ENCODE assay signal across 15 cellular contexts in genomic region chr13:51122868-51123267, GRCh38. TPM values are rescaled to one million over a fixed set of nuclear protein-coding genes. Genes with fewer than 3 reads are reported as not detected.
A peak's percentile ranks its signal among the peaks of the same experiment; 100 is the strongest.
DNase-seq lines count a peak whose midpoint lies in the region; ATAC-seq and TF ChIP-seq lines count a peak whose summit lies in the region.
"Had no signal": no experiment of that assay in that cellular context is flagged by ENCODE, and none has a peak within 500 bp of the region (broad histone marks: within the 10 kb centered on the region; RNA-seq: fewer than 3 reads in every experiment).

No MANE protein-coding gene starts in this region.

- H3K4me3 Mint-ChIP-seq in T-helper 2 cell treated with Interferon-gamma antibody and Interleukin-4, amounts not matched to agents 5 μg/mL and 100 μg/mL, for 36 hours = peak overlapping the region; percentile 5
- H3K4me3 Mint-ChIP-seq: central memory CD8-positive, alpha-beta T cell had no signal

- H3K4me1 Mint-ChIP-seq in T-helper 2 cell treated with Interferon-gamma antibody and Interleukin-4, amounts not matched to agents 5 μg/mL and 100 μg/mL, for 36 hours (ENCODE audit: low read depth) = peaks cover 17% of the 10 kb centered on the region

- H3K9me3 ChIP-seq in BLaER1 = peaks cover 5% of the 10 kb centered on the region
- H3K9me3 ChIP-seq in DND-41 (ENCODE audit: insufficient read depth, low read length, severe bottlenecking) = peaks cover 4% of the 10 kb centered on the region
- H3K9me3 ChIP-seq in tibial nerve = peaks cover 0 to 5% (median 0%) of the 10 kb centered on the region in 4 donors

- no peak overlapping the region for H3K27ac ChIP-seq in BLaER1
- no peak overlapping the region for H3K27ac ChIP-seq in DND-41 (ENCODE audit: low read length)
- H3K27ac ChIP-seq in mesendoderm (ENCODE audit: low read depth, low read length) = no peak overlapping the region
- H3K27ac ChIP-seq in tibial nerve = no peak overlapping the region
- H3K27ac ChIP-seq: esophagus squamous epithelium, parathyroid adenoma, suprapubic skin had no signal

- H3K79me2 ChIP-seq in DND-41 (ENCODE audit: insufficient read depth, low read length) (no peaks in the 10 kb centered on the region), mesendoderm (ENCODE audit: control insufficient read depth, insufficient read depth, low read length) (no peaks in the 10 kb centered on the region)
- H3K79me2 ChIP-seq: parathyroid adenoma had no signal

- H4K8ac ChIP-seq in mesendoderm (ENCODE audit: low read depth, low read length) = no peak overlapping the region

- no peak overlapping the region for H2BK15ac ChIP-seq in mesendoderm (replicated peaks; ENCODE audit: low read depth)

- no peak overlapping the region for H3K27ac Mint-ChIP-seq in T-helper 2 cell treated with Interferon-gamma antibody and Interleukin-4, amounts not matched to agents 5 μg/mL and 100 μg/mL, for 36 hours

- H4K20me1 ChIP-seq in BLaER1 (no peaks in the 10 kb centered on the region; the same call in 1 of the 2 replicates), DND-41 (ENCODE audit: insufficient read depth, low read length) (no peaks in the 10 kb centered on the region)

- no peaks in the 10 kb centered on the region for H3K36me3 Mint-ChIP-seq in T-helper 2 cell treated with Interferon-gamma antibody and Interleukin-4, amounts not matched to agents 5 μg/mL and 100 μg/mL, for 36 hours (ENCODE audit: low read depth)

- no peak overlapping the region for H2BK120ac ChIP-seq in mesendoderm (ENCODE audit: low read depth, low read length)

- H3K4ac ChIP-seq in mesendoderm (ENCODE audit: low read depth, low read length) = no peak overlapping the region

- H3K9ac ChIP-seq in BLaER1 = no peak overlapping the region
- no peak overlapping the region for H3K9ac ChIP-seq in DND-41 (ENCODE audit: low read depth, low read length)
- no peak overlapping the region for H3K9ac ChIP-seq in mesendoderm (ENCODE audit: low read length)
- H3K9ac ChIP-seq: parathyroid adenoma had no signal

- no peak for TF ChIP-seq CTCF in DND-41 (IDR thresholded peaks at IDR 0.05; ENCODE audit: borderline replicate concordance, extremely low read depth, low read length, poor library complexity, severe bottlenecking)
- TF ChIP-seq CTCF in tibial nerve (IDR thresholded peaks at IDR 0.05) = no peak

- no peak overlapping the region for H3K18ac ChIP-seq in mesendoderm (ENCODE audit: low read length)

- H3K4me1 ChIP-seq in BLaER1 (peaks cover 11% of the 10 kb centered on the region), DND-41 (ENCODE audit: insufficient read depth, low read length) (no peaks in the 10 kb centered on the region), mesendoderm (ENCODE audit: control insufficient read depth, low read depth, low read length) (peaks cover 11% of the 10 kb centered on the region), tibial nerve (no peaks in the 10 kb centered on the region)
- H3K4me1 ChIP-seq: esophagus squamous epithelium, parathyroid adenoma, suprapubic skin had no signal

- no peak overlapping the region for H2BK5ac ChIP-seq in mesendoderm (ENCODE audit: low read length)

- H3K4me2 ChIP-seq in BLaER1 = peak overlapping the region; percentile 30
- no peak overlapping the region for H3K4me2 ChIP-seq in DND-41 (ENCODE audit: insufficient read depth, low read length)
- H3K4me2 ChIP-seq in mesendoderm (ENCODE audit: low read length) = no peak overlapping the region

- no peak for TF ChIP-seq POLR2A in tibial nerve (IDR thresholded peaks at IDR 0.05)

- ATAC-seq in DND-41 (ENCODE audit: insufficient read depth, low read depth) (peak; percentile 77), HG02970 (IDR thresholded peaks at IDR 0.05; ENCODE audit: low FRiP score, unreplicated experiment) (no peak), GM19351 (IDR thresholded peaks at IDR 0.05; ENCODE audit: unreplicated experiment) (no peak)
- ATAC-seq: Right ventricle myocardium inferior had no signal

- H3K23ac ChIP-seq in mesendoderm (ENCODE audit: low read length) = no peak overlapping the region

- peaks cover 47% of the 10 kb centered on the region for H3K27me3 ChIP-seq in BLaER1
- peaks cover 25% of the 10 kb centered on the region for H3K27me3 ChIP-seq in DND-41 (ENCODE audit: insufficient read depth, low read length, poor library complexity)
- no peaks in the 10 kb centered on the region for H3K27me3 ChIP-seq in mesendoderm (ENCODE audit: insufficient read depth, low read length, poor library complexity)
- H3K27me3 ChIP-seq in tibial nerve = no peaks in the 10 kb centered on the region

- H3K36me3 ChIP-seq in BLaER1 (no peaks in the 10 kb centered on the region), DND-41 (ENCODE audit: insufficient read depth, low read length) (no peaks in the 10 kb centered on the region), mesendoderm (ENCODE audit: control insufficient read depth, insufficient read depth, low read length) (no peaks in the 10 kb centered on the region), tibial nerve (no peaks in the 10 kb centered on the region)
- H3K36me3 ChIP-seq: esophagus squamous epithelium, suprapubic skin had no signal

- peaks cover 2% of the 10 kb centered on the region for H3K9me3 Mint-ChIP-seq in T-helper 2 cell treated with Interferon-gamma antibody and Interleukin-4, amounts not matched to agents 5 μg/mL and 100 μg/mL, for 36 hours
- H3K9me3 Mint-ChIP-seq: central memory CD8-positive, alpha-beta T cell had no signal

- no peak for TF ChIP-seq EP300 in tibial nerve (IDR thresholded peaks at IDR 0.05)

- DNase-seq in DND-41 (peak; percentile 37), mesendoderm (peak; percentile 85), NCI-H748 (lab: John Stamatoyannopoulos, UW; ENCODE audit: unreplicated experiment) (no peak), tibial nerve (ENCODE audit: low spot score in 2 of 2) (no peak)
- DNase-seq in T-helper 2 cell treated with Interferon-gamma antibody and Interleukin-4, amounts not matched to agents 5 μg/mL and 100 μg/mL, for 36 hours (ENCODE audit: low spot score) = peak; percentile 63
- DNase-seq: activated gamma-delta T cell treated with Interleukin-2 at 50 U/mL for 16 hours, esophagus squamous epithelium, NCI-H446 had no signal

- no peak overlapping the region for H2AFZ ChIP-seq in DND-41 (ENCODE audit: low read depth, low read length)
- H2AFZ ChIP-seq: parathyroid adenoma had no signal

- H3K4me3 ChIP-seq in BLaER1 (no peak overlapping the region), DND-41 (ENCODE audit: low read depth in 1 of 2, low read length in 2 of 2) (no peak overlapping the region), mesendoderm (ENCODE audit: low read length) (no peak overlapping the region), tibial nerve (no peak overlapping the region)
- H3K4me3 ChIP-seq: esophagus squamous epithelium, suprapubic skin had no signal

- H3K56ac ChIP-seq in mesendoderm (ENCODE audit: low read length) = no peak overlapping the region

- WGBS in mesendoderm (ENCODE audit: extremely low coverage, insufficient coverage, low lambda C conversion rate) = no CpG with 5 or more reads among the region's 6 CpGs
- WGBS in tibial nerve, 2 donors = 38 to 48% methylated on average over 6 of the region's 6 CpGs

- H4K5ac ChIP-seq in mesendoderm (ENCODE audit: low read length) = no peak overlapping the region

- peaks cover 29% of the 10 kb centered on the region for H3K27me3 Mint-ChIP-seq in T-helper 2 cell treated with Interferon-gamma antibody and Interleukin-4, amounts not matched to agents 5 μg/mL and 100 μg/mL, for 36 hours (ENCODE audit: low read depth)

- no peak overlapping the region for H2AK5ac ChIP-seq in mesendoderm (ENCODE audit: low read length)

- no peaks in the 10 kb centered on the region for H3K79me1 ChIP-seq in mesendoderm (ENCODE audit: low read length)

RNA-seq across cellular contexts. Expression of gene C13orf42, which starts 11.8 kb away (rescaled TPM):
- 4.7 TPM for polyA plus RNA-seq in mesendoderm (2013, experiment 1 of 2)
- polyA plus RNA-seq in mesendoderm (2013, experiment 2 of 2) = 4.3 TPM
- total RNA-seq in tibial nerve = not detected
- total RNA-seq: esophagus squamous epithelium, Right ventricle myocardium inferior, suprapubic skin had no signal

Comparison
In these comparisons a context has a peak if more than half of its experiments do, and no peak if none do; other contexts are left out.
1. DNase-seq: peak in DND-41 (single experiment), T-helper 2 cell treated with Interferon-gamma antibody and Interleukin-4, amounts not matched to agents 5 μg/mL and 100 μg/mL, for 36 hours (single experiment) and mesendoderm (single experiment); none in NCI-H748 (single experiment) and tibial nerve (0 of 2).